ENCODE assay signal across 10 cellular contexts in the genomic region with DNA sequence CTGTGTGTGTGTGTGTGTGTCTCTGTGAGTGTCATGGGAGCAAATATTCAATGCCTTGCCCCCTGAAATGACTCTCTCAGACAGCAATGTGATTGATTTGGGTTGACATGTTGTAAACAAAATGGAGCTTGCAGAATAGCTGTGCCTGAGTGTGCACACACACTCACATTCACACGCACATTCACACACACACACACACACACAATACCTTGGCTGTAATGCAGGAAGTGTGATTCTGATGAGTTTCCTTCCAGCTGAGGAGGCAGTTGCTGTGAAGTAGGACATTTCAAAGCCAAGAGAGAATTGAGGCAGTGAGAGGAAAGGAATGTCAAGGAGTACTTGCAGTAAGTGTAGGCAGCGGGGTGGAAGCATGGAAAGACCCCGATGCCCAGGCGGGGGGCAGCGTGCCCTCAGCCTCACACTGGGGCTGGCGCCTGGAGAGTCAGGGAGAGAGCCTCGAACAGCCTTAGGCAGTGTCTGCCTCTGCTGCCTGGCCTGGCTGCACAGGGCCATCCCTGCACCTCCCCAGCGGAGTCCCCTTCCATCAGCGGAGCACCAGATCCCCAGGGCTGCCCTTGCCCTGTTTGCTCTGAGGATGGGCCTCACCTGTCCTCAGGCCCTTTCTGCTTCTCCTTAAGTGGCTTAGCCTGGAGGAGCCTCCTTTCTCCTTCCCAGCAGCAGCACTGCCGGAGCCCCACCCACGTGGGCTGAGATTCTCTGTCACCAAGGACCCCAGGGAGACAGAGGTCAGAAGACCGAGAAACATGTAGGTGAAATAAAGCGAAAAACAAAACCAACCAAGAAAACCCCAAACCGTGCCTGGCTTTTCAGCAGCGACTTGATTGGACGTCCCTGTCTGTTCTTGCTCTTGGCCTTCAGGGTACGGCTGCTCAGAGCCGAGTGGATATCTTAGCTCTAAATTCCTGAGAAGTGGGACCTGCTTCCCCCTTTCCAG. TPM values are rescaled to one million over a fixed set of nuclear protein-coding genes. Genes with fewer than 3 reads are reported as not detected.
DNase-seq lines count a peak whose midpoint lies in the region; ATAC-seq and TF ChIP-seq lines count a peak whose summit lies in the region.
"Had no signal": no experiment of that assay in that cellular context is flagged by ENCODE, and none has a peak within 500 bp of the region (broad histone marks: within the 10 kb centered on the region; RNA-seq: fewer than 3 reads in every experiment).

No MANE protein-coding gene starts in this region.

- H3K27ac Mint-ChIP-seq in activated CD4-positive, alpha-beta T cell treated with anti-CD3 and anti-CD28 coated beads for 36 hours: no peak overlapping the region
- H3K27ac Mint-ChIP-seq: activated naive CD8-positive, alpha-beta T cell treated with anti-CD3 and anti-CD28 coated beads, Interleukin-2, amount 50 U/mL, for 24 hours had no signal

- TF ChIP-seq CTCF in GM12865 (IDR thresholded peaks at IDR 0.05; ENCODE audit: insufficient read depth, low read depth, low read length, missing control alignments): no peak
- no peak for TF ChIP-seq CTCF in NB4 (IDR thresholded peaks at IDR 0.05; ENCODE audit: low read depth, low read length)

- H3K4me3 ChIP-seq in GM12865 (ENCODE audit: low read depth, low read length) (peak overlapping the region; percentile 63), NB4 (ENCODE audit: low read depth, low read length) (no peak overlapping the region)

- no peak for TF ChIP-seq POLR2A in NB4 (IDR thresholded peaks at IDR 0.05; ENCODE audit: extremely low read depth, insufficient read length)

- no peak overlapping the region for H3K4me3 Mint-ChIP-seq in activated CD4-positive, alpha-beta T cell treated with anti-CD3 and anti-CD28 coated beads for 36 hours
- H3K4me3 Mint-ChIP-seq: activated naive CD8-positive, alpha-beta T cell treated with anti-CD3 and anti-CD28 coated beads, Interleukin-2, amount 50 U/mL, for 24 hours had no signal

- CTCF ChIA-PET in activated CD4-positive, alpha-beta T cell treated with anti-CD3 and anti-CD28 coated beads for 36 hours (lab: Charles Lee): interaction anchor here (0.6 to 1.5 kb wide), 2 partner anchors 36 to 283 kb away, joined by 4 to 6 read pairs; no protein-coding TSS in a partner anchor

- DNase-seq in GM12865 (ENCODE audit: low read depth) (peak; percentile 90), NB4 (ENCODE audit: low read depth) (peak; percentile 21), SIG-M5 treated with dmso at 0.1 percent for 504 hours (lab: John Stamatoyannopoulos, UW; ENCODE audit: unreplicated experiment) (no peak), SW 1271 (lab: John Stamatoyannopoulos, UW) (no peak)
- no peak for DNase-seq in stimulated activated CD4-positive, alpha-beta T cell treated with anti-CD3 and anti-CD28 coated beads, Interleukin-12 subunit alpha, Interleukin-12 subunit beta, amount 100 ng/mL, for 4 hours
- no peak for DNase-seq in activated CD4-positive, alpha-beta T cell treated with anti-CD3 and anti-CD28 coated beads for 36 hours
- DNase-seq: activated naive CD8-positive, alpha-beta T cell treated with anti-CD3 and anti-CD28 coated beads, Interleukin-2, amount 50 U/mL, for 24 hours; kidney glomerular epithelial cell had no signal

- peaks cover 8% of the 10 kb centered on the region for H3K27me3 Mint-ChIP-seq in activated CD4-positive, alpha-beta T cell treated with anti-CD3 and anti-CD28 coated beads for 36 hours

- no peaks in the 10 kb centered on the region for H3K9me3 Mint-ChIP-seq in activated CD4-positive, alpha-beta T cell treated with anti-CD3 and anti-CD28 coated beads for 36 hours (ENCODE audit: low read depth)
- H3K9me3 Mint-ChIP-seq: activated naive CD8-positive, alpha-beta T cell treated with anti-CD3 and anti-CD28 coated beads, Interleukin-2, amount 50 U/mL, for 24 hours had no signal

- POLR2A ChIA-PET in activated CD4-positive, alpha-beta T cell treated with anti-CD3 and anti-CD28 coated beads for 36 hours (lab: Charles Lee): no interaction called here

- no peaks in the 10 kb centered on the region for H3K36me3 Mint-ChIP-seq in activated CD4-positive, alpha-beta T cell treated with anti-CD3 and anti-CD28 coated beads for 36 hours (ENCODE audit: low read depth)

- H3K4me1 Mint-ChIP-seq in activated CD4-positive, alpha-beta T cell treated with anti-CD3 and anti-CD28 coated beads for 36 hours: no peaks in the 10 kb centered on the region
- H3K4me1 Mint-ChIP-seq: activated naive CD8-positive, alpha-beta T cell treated with anti-CD3 and anti-CD28 coated beads, Interleukin-2, amount 50 U/mL, for 24 hours had no signal

- intact Hi-C loops in activated CD4-positive, alpha-beta T cell treated with anti-CD3 and anti-CD28 coated beads for 36 hours (cut with DNase I, micrococcal nuclease): no loop called here

- ATAC-seq in GM19397 (IDR thresholded peaks at IDR 0.05; ENCODE audit: unreplicated experiment) (peak; percentile 59), HG02938 (IDR thresholded peaks at IDR 0.05; ENCODE audit: unreplicated experiment) (peak; percentile 83)
- no peak for ATAC-seq in activated CD4-positive, alpha-beta T cell treated with anti-CD3 and anti-CD28 coated beads for 36 hours
- ATAC-seq: activated naive CD8-positive, alpha-beta T cell treated with anti-CD3 and anti-CD28 coated beads, Interleukin-2, amount 50 U/mL, for 24 hours had no signal

RNA-seq across cellular contexts. Expression of a gene that starts 9.2 kb away (rescaled TPM):
- total RNA-seq in activated CD4-positive, alpha-beta T cell treated with anti-CD3 and anti-CD28 coated beads for 36 hours: under 1 TPM; 0.34 to 0.53 TPM

RNA-seq across cellular contexts. Expression of a gene that starts 56.1 kb away (rescaled TPM):
- 10 to 100 TPM; 41.3 to 51.5 TPM for total RNA-seq in activated CD4-positive, alpha-beta T cell treated with anti-CD3 and anti-CD28 coated beads for 36 hours

Comparison
In these comparisons a context has a peak if more than half of its experiments do, and no peak if none do; other contexts are left out.
1. DNase-seq: peak in GM12865 (single experiment) and NB4 (single experiment); none in stimulated activated CD4-positive, alpha-beta T cell treated with anti-CD3 and anti-CD28 coated beads, Interleukin-12 subunit alpha, Interleukin-12 subunit beta, amount 100 ng/mL, for 4 hours (single experiment), SIG-M5 treated with dmso at 0.1 percent for 504 hours (single experiment), SW 1271 (0 of 2) and activated CD4-positive, alpha-beta T cell treated with anti-CD3 and anti-CD28 coated beads for 36 hours (single experiment).